17 cellular contexts compared by ENCODE assay signal in the genomic region with DNA sequence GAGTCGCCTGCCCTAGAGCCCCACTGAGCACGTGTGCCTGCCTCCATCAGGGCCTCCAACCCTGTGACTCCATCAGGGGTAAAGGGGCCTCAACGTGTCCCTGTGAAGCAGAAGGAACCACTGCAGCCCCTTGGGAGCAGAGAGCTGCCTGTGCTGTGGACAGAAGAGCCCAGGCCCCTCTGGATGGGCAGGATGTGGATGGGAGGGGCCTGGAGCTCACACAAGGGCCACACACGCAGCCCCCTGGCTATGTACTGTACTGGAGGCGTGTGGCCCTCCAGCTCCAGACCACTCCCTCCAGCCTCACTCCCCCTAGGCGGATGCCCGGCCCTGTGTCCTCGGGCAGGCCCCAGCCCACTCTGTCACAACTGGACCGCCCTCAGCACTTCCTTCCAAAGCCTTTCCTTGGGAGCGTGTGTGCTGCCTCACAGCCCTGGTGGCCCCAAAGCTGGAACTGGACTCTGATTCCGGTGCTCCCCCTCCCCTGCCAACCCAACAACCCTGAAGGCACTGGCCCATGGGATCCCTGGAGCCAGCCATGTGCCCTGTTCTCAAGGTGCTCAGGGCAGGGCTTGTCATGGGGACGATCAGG.
DNase-seq lines count a peak whose midpoint lies in the region; ATAC-seq and TF ChIP-seq lines count a peak whose summit lies in the region.
"Had no signal": no experiment of that assay in that cellular context is flagged by ENCODE, and none has a peak within 500 bp of the region (broad histone marks: within the 10 kb centered on the region; RNA-seq: fewer than 3 reads in every experiment).

No MANE protein-coding gene starts in this region.

- H3K27me3 ChIP-seq in BLaER1 (no peaks in the 10 kb centered on the region; the same call in 1 of the 2 replicates), neuronal stem cell (ENCODE audit: control insufficient read depth in 3 of 3, insufficient read depth in 3 of 3, low read depth in 1 of 3, low read length in 3 of 3) (no peaks in the 10 kb centered on the region)

- H2BK15ac ChIP-seq in neuronal stem cell (ENCODE audit: low read length): peak overlapping the region; percentile 59

- no peak overlapping the region for H2BK120ac ChIP-seq in neuronal stem cell (ENCODE audit: low read depth, low read length)

- peak overlapping the region; percentile 35 for H3K18ac ChIP-seq in neuronal stem cell (ENCODE audit: low read length)

- no peak overlapping the region for H4K8ac ChIP-seq in neuronal stem cell (ENCODE audit: low read depth, low read length)

- TF ChIP-seq CTCF in coronary artery (IDR thresholded peaks at IDR 0.05): no peak

- CTCF ChIA-PET in activated naive CD4-positive, alpha-beta T cell treated with anti-CD3 and anti-CD28 coated beads, Interleukin-2, amount 10 ng/mL, durations not matched to agents 7 days and 5 days (lab: Charles Lee): no interaction called here

- H3K27ac Mint-ChIP-seq in stimulated activated memory B cell treated with anti-CD40 and anti-IgM and Interleukin-4, amounts not matched to agents 10 μg/mL and 1 μg/mL and 100 μg/mL, for 72 hours: no peak overlapping the region
- H3K27ac Mint-ChIP-seq in activated naive CD4-positive, alpha-beta T cell treated with anti-CD3 and anti-CD28 coated beads, Interleukin-2, amount 10 ng/mL, durations not matched to agents 7 days and 5 days: no peak overlapping the region
- H3K27ac Mint-ChIP-seq: CD4-positive, alpha-beta memory T cell; HFFc6; IgD-negative memory B cell had no signal

- H2AFZ ChIP-seq in neuronal stem cell (ENCODE audit: low read length): no peak overlapping the region

- H2BK5ac ChIP-seq in neuronal stem cell (ENCODE audit: low read length): no peak overlapping the region

- no peak overlapping the region for H3K4me3 Mint-ChIP-seq in stimulated activated memory B cell treated with anti-CD40 and anti-IgM and Interleukin-4, amounts not matched to agents 10 μg/mL and 1 μg/mL and 100 μg/mL, for 72 hours
- H3K4me3 Mint-ChIP-seq in activated naive CD4-positive, alpha-beta T cell treated with anti-CD3 and anti-CD28 coated beads, Interleukin-2, amount 10 ng/mL, durations not matched to agents 7 days and 5 days: no peak overlapping the region
- H3K4me3 Mint-ChIP-seq: CD4-positive, alpha-beta memory T cell; HFFc6; IgD-negative memory B cell had no signal

- no CpG with 5 or more reads among the region's 12 CpGs for whole genome bisulfite sequencing in neuronal stem cell (ENCODE audit: extremely low coverage in 2 of 2, insufficient read length in 2 of 2, insufficient replicate concordance in 1 of 2), 2 donors

- H3K4me2 ChIP-seq in BLaER1 (peak overlapping the region; percentile 44), neuronal stem cell (ENCODE audit: insufficient read depth, low read length, poor library complexity, severe bottlenecking) (no peak overlapping the region)

- no peaks in the 10 kb centered on the region for H3K27me3 Mint-ChIP-seq in stimulated activated memory B cell treated with anti-CD40 and anti-IgM and Interleukin-4, amounts not matched to agents 10 μg/mL and 1 μg/mL and 100 μg/mL, for 72 hours
- no peaks in the 10 kb centered on the region for H3K27me3 Mint-ChIP-seq in activated naive CD4-positive, alpha-beta T cell treated with anti-CD3 and anti-CD28 coated beads, Interleukin-2, amount 10 ng/mL, durations not matched to agents 7 days and 5 days
- H3K27me3 Mint-ChIP-seq: CD4-positive, alpha-beta memory T cell; IgD-negative memory B cell had no signal

- H3K4me1 Mint-ChIP-seq in stimulated activated memory B cell treated with anti-CD40 and anti-IgM and Interleukin-4, amounts not matched to agents 10 μg/mL and 1 μg/mL and 100 μg/mL, for 72 hours: no peaks in the 10 kb centered on the region
- no peaks in the 10 kb centered on the region for H3K4me1 Mint-ChIP-seq in activated naive CD4-positive, alpha-beta T cell treated with anti-CD3 and anti-CD28 coated beads, Interleukin-2, amount 10 ng/mL, durations not matched to agents 7 days and 5 days
- H3K4me1 Mint-ChIP-seq: CD4-positive, alpha-beta memory T cell; IgD-negative memory B cell had no signal

- H3K9ac ChIP-seq in BLaER1 (no peak overlapping the region), neuronal stem cell (ENCODE audit: low read depth, low read length, poor library complexity) (no peak overlapping the region)

- peak overlapping the region; percentile 15 for H2AK5ac ChIP-seq in neuronal stem cell (ENCODE audit: low read depth, low read length)

- H3K27ac ChIP-seq in BLaER1 (peak overlapping the region; percentile 62; the same call in 1 of the 2 replicates), coronary artery (no peak overlapping the region), neuronal stem cell (replicated peaks; ENCODE audit: low read length) (no peak overlapping the region)
- H3K27ac ChIP-seq: C4-2B had no signal

- peak; percentile 54 for DNase-seq in coronary artery (ENCODE audit: low spot score)
- DNase-seq in neuronal stem cell (ENCODE audit: low spot score): no peak
- no peak for DNase-seq in HuH-7.5 (ENCODE audit: low spot score)
- no peak for DNase-seq in activated naive CD4-positive, alpha-beta T cell treated with anti-CD3 and anti-CD28 coated beads, Interleukin-2, amount 10 ng/mL, durations not matched to agents 7 days and 5 days
- DNase-seq: ACHN; CD4-positive, alpha-beta memory T cell; DMS79; GOT3; HCEC 1CT; HFFc6; KG1 had no signal

- H3K36me3 Mint-ChIP-seq in stimulated activated memory B cell treated with anti-CD40 and anti-IgM and Interleukin-4, amounts not matched to agents 10 μg/mL and 1 μg/mL and 100 μg/mL, for 72 hours: no peaks in the 10 kb centered on the region
- H3K36me3 Mint-ChIP-seq in activated naive CD4-positive, alpha-beta T cell treated with anti-CD3 and anti-CD28 coated beads, Interleukin-2, amount 10 ng/mL, durations not matched to agents 7 days and 5 days: no peaks in the 10 kb centered on the region
- H3K36me3 Mint-ChIP-seq: CD4-positive, alpha-beta memory T cell; IgD-negative memory B cell had no signal

- no peak overlapping the region for H3K14ac ChIP-seq in neuronal stem cell (ENCODE audit: low read length)

- peaks cover 13% of the 10 kb centered on the region for H3K4me1 ChIP-seq in BLaER1
- peaks cover 0 to 4% of the 10 kb centered on the region in 2 donors for H3K4me1 ChIP-seq in neuronal stem cell (ENCODE audit: control insufficient read depth in 2 of 2, insufficient read depth in 1 of 2, low read depth in 1 of 2, low read length in 2 of 2)

- no peaks in the 10 kb centered on the region for H3K9me3 ChIP-seq in BLaER1
- H3K9me3 ChIP-seq in neuronal stem cell (replicated peaks in 1 of 2; ENCODE audit: control insufficient read depth in 2 of 2, insufficient read depth in 1 of 2, low read depth in 1 of 2, low read length in 2 of 2): no peaks in the 10 kb centered on the region

- H3K23ac ChIP-seq in neuronal stem cell (ENCODE audit: low read depth, low read length, poor library complexity): peak overlapping the region; percentile 18

- no peaks in the 10 kb centered on the region for H3K9me3 Mint-ChIP-seq in stimulated activated memory B cell treated with anti-CD40 and anti-IgM and Interleukin-4, amounts not matched to agents 10 μg/mL and 1 μg/mL and 100 μg/mL, for 72 hours
- H3K9me3 Mint-ChIP-seq in activated naive CD4-positive, alpha-beta T cell treated with anti-CD3 and anti-CD28 coated beads, Interleukin-2, amount 10 ng/mL, durations not matched to agents 7 days and 5 days: no peaks in the 10 kb centered on the region
- H3K9me3 Mint-ChIP-seq: CD4-positive, alpha-beta memory T cell; IgD-negative memory B cell had no signal

- H4K20me1 ChIP-seq in BLaER1: no peaks in the 10 kb centered on the region

- H4K91ac ChIP-seq in neuronal stem cell (ENCODE audit: low read depth, low read length, poor library complexity): no peak overlapping the region

- H3K4me3 ChIP-seq in BLaER1 (no peak overlapping the region), coronary artery (no peak overlapping the region), neuronal stem cell (ENCODE audit: low read length in 2 of 2) (peak overlapping the region in 1 of 2 donors; percentile 37)
- H3K4me3 ChIP-seq: GM12878 had no signal

- no peaks in the 10 kb centered on the region for H3K36me3 ChIP-seq in BLaER1
- H3K36me3 ChIP-seq in neuronal stem cell (replicated peaks in 1 of 2; ENCODE audit: control insufficient read depth in 2 of 2, insufficient read depth in 2 of 2, low read length in 2 of 2): no peaks in the 10 kb centered on the region

- peak overlapping the region; percentile 77 for H2BK12ac ChIP-seq in neuronal stem cell (ENCODE audit: low read length)

- ATAC-seq in stimulated activated memory B cell treated with anti-CD40 and anti-IgM and Interleukin-4, amounts not matched to agents 10 μg/mL and 1 μg/mL and 100 μg/mL, for 72 hours: peak; percentile 26
- ATAC-seq in GM18517 (IDR thresholded peaks at IDR 0.05; ENCODE audit: unreplicated experiment): no peak
- ATAC-seq: GM12878 had no signal

- H3K79me1 ChIP-seq in neuronal stem cell (ENCODE audit: low read depth, low read length): peaks cover 2% of the 10 kb centered on the region

- H3K4ac ChIP-seq in neuronal stem cell (ENCODE audit: low read length): no peak overlapping the region
